ENCODE assay signal across 27 cellular contexts in the genomic region with DNA sequence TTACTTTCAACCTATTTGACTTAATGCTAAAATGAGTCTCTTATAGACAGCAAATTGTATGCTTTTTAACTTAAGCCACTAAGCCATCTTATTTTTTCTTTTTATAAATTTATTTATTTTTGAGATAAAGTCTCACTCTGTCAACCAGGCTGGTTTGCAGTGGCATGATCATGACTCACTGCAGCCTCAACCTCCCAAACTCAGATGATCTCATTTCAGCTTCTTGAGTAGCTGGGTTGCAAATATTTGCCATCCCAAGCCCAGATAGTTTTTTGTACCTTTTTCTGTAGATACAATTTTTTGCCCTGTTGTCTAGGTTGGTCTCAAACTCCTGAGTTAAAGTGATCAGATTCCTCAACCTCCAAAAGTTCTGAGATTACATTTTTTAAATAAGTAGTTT. TPM values are rescaled to one million over a fixed set of nuclear protein-coding genes. Genes with fewer than 3 reads are reported as not detected.
A peak's percentile ranks its signal among the peaks of the same experiment; 100 is the strongest.
DNase-seq lines count a peak whose midpoint lies in the region; ATAC-seq, FAIRE-seq and TF ChIP-seq lines count a peak whose summit lies in the region.
"Had no signal": no experiment of that assay in that cellular context is flagged by ENCODE, and none has a peak within 500 bp of the region (broad histone marks: within the 10 kb centered on the region; RNA-seq: fewer than 3 reads in every experiment).

No MANE protein-coding gene starts in this region.

- H3K27me3 Mint-ChIP-seq in progenitor cell of endocrine pancreas: no peaks in the 10 kb centered on the region
- H3K27me3 Mint-ChIP-seq: activated naive CD8-positive, alpha-beta T cell; activated T-helper 17 cell treated with anti-CD3 and anti-CD28 coated beads, Interleukin-2, amount 50 U/mL, for 72 hours; B cell; memory B cell; naive B cell; stimulated activated memory B cell treated with anti-CD40 and anti-IgM and Interleukin-4, amounts not matched to agents 10 μg/mL and 1 μg/mL and 100 μg/mL, for 72 hours had no signal

- no peaks in the 10 kb centered on the region for H3K4me1 ChIP-seq in keratinocyte (ENCODE audit: control insufficient read depth, extremely low read depth, insufficient read depth, low read length)
- H3K4me1 ChIP-seq: A549, spleen had no signal

- H3K4me2 ChIP-seq in keratinocyte (ENCODE audit: control insufficient read depth, extremely low read depth, insufficient read depth, low read depth, low read length): no peak overlapping the region
- H3K4me2 ChIP-seq: A549 had no signal

- no peak overlapping the region for H2AFZ ChIP-seq in keratinocyte (ENCODE audit: control insufficient read depth, low read length)

- no peaks in the 10 kb centered on the region for H3K27me3 ChIP-seq in keratinocyte (ENCODE audit: control insufficient read depth, extremely low read depth, insufficient read depth, low read length)
- H3K27me3 ChIP-seq: spleen had no signal

- peak; percentile 43 for FAIRE-seq in keratinocyte (lab: Jason Lieb, UNC)
- FAIRE-seq: A549 had no signal

- dilution Hi-C loops in keratinocyte (cut with MboI; ENCODE audit: extremely low pct_ligation_motif_present, low sequenced_read_pairs): no loop called here

- DNase-seq in A172 (ENCODE audit: low spot score) (peak; percentile 34), NCI-H226 (peak; percentile 27), choroid plexus epithelial cell (ENCODE audit: low read depth) (peak; percentile 53), keratinocyte (ENCODE audit: low read depth, low spot score) (no peak), GDM1 (lab: John Stamatoyannopoulos, UW) (no peak), progenitor cell of endocrine pancreas (ENCODE audit: low spot score, unreplicated experiment) (no peak), left colon (no peak)
- no peak for DNase-seq in activated CD8-positive, alpha-beta memory T cell treated with anti-CD3 and anti-CD28 coated beads, Interleukin-2, amount 50 U/mL, for 48 hours
- DNase-seq: activated CD4-positive, alpha-beta T cell treated with anti-CD3 and anti-CD28 coated beads, Interleukin-2, amount 50 U/mL, for 4 hours; activated CD8-positive, alpha-beta memory T cell treated with anti-CD3 and anti-CD28 coated beads, Interleukin-2, amount 50 U/mL, for 4 hours; effector CD4-positive, alpha-beta T cell; erythroblast; H9; naive B cell; NCI-H187; NCI-H69; occipital lobe; retina; spleen; stimulated activated CD4-positive, alpha-beta T cell treated with anti-CD3 and anti-CD28 coated beads, Interleukin-4, amount 100 ng/mL, for 1 hour; T-helper 9 cell had no signal

- H3K4me1 Mint-ChIP-seq in progenitor cell of endocrine pancreas (ENCODE audit: low read depth): peaks cover 12% of the 10 kb centered on the region
- H3K4me1 Mint-ChIP-seq: B cell; H9; memory B cell; stimulated activated memory B cell treated with anti-CD40 and anti-IgM and Interleukin-4, amounts not matched to agents 10 μg/mL and 1 μg/mL and 100 μg/mL, for 72 hours had no signal

- no peak overlapping the region for H3K9ac ChIP-seq in keratinocyte (ENCODE audit: control insufficient read depth, extremely low read depth, insufficient read depth, low read length)

- no peaks in the 10 kb centered on the region for H3K9me3 ChIP-seq in keratinocyte (ENCODE audit: control insufficient read depth, low read depth, low read length)

- H3K4me3 ChIP-seq in choroid plexus epithelial cell (ENCODE audit: low read depth, low read length) (no peak overlapping the region), keratinocyte (ENCODE audit: control insufficient read depth in 2 of 3, extremely low read depth in 1 of 3, insufficient read depth in 2 of 3, low read depth in 1 of 3, low read length in 3 of 3) (no peak overlapping the region)
- H3K4me3 ChIP-seq: A549, spleen had no signal

- H3K4me3 Mint-ChIP-seq in progenitor cell of endocrine pancreas (ENCODE audit: low read depth): no peak overlapping the region
- H3K4me3 Mint-ChIP-seq: activated naive CD8-positive, alpha-beta T cell; activated T-helper 17 cell treated with anti-CD3 and anti-CD28 coated beads, Interleukin-2, amount 50 U/mL, for 72 hours; B cell; H9; memory B cell; naive B cell; stimulated activated memory B cell treated with anti-CD40 and anti-IgM and Interleukin-4, amounts not matched to agents 10 μg/mL and 1 μg/mL and 100 μg/mL, for 72 hours had no signal

- peaks cover 43% of the 10 kb centered on the region for H3K36me3 Mint-ChIP-seq in progenitor cell of endocrine pancreas (ENCODE audit: insufficient read depth)

- H3K27ac Mint-ChIP-seq in progenitor cell of endocrine pancreas: no peak overlapping the region
- H3K27ac Mint-ChIP-seq: activated naive CD8-positive, alpha-beta T cell; activated T-helper 17 cell treated with anti-CD3 and anti-CD28 coated beads, Interleukin-2, amount 50 U/mL, for 72 hours; B cell; H9; memory B cell; naive B cell; stimulated activated memory B cell treated with anti-CD40 and anti-IgM and Interleukin-4, amounts not matched to agents 10 μg/mL and 1 μg/mL and 100 μg/mL, for 72 hours had no signal

- TF ChIP-seq CTCF in choroid plexus epithelial cell (conservative IDR thresholded peaks at IDR 0.05; ENCODE audit: low read depth, low read length): no peak
- TF ChIP-seq CTCF in keratinocyte (optimal IDR thresholded peaks at IDR 0.05 in 1 of 3, IDR thresholded peaks at IDR 0.05 in 1 of 3, conservative IDR thresholded peaks at IDR 0.05 in 1 of 3; ENCODE audit: extremely low read depth in 1 of 3, insufficient read depth in 2 of 3, low read length in 3 of 3): no peak
- no peak for TF ChIP-seq CTCF in progenitor cell of endocrine pancreas (IDR thresholded peaks at IDR 0.05; ENCODE audit: unreplicated experiment)

- H3K36me3 ChIP-seq in keratinocyte (ENCODE audit: control insufficient read depth in 2 of 2, extremely low read depth in 1 of 2, insufficient read depth in 2 of 2, low read length in 2 of 2): peaks cover 0 to 2% of the 10 kb centered on the region in 2 experiments

- ATAC-seq in left colon: no peak
- ATAC-seq: A549; activated T-helper 17 cell treated with anti-CD3 and anti-CD28 coated beads, Interleukin-2, amount 50 U/mL, for 72 hours; stimulated activated memory B cell treated with anti-CD40 and anti-IgM and Interleukin-4, amounts not matched to agents 10 μg/mL and 1 μg/mL and 100 μg/mL, for 72 hours had no signal

- peaks cover 10% of the 10 kb centered on the region for H3K9me3 Mint-ChIP-seq in progenitor cell of endocrine pancreas (ENCODE audit: low read depth)

- H3K27ac ChIP-seq in keratinocyte (ENCODE audit: control insufficient read depth, insufficient read depth, low read length): no peak overlapping the region
- H3K27ac ChIP-seq: A549, spleen had no signal

- intact Hi-C loops in left colon (cut with DNase I, micrococcal nuclease): no loop called here

- no peaks in the 10 kb centered on the region for H3K79me2 ChIP-seq in keratinocyte (ENCODE audit: control insufficient read depth, insufficient read depth, low read length)

- H3K9me1 ChIP-seq in keratinocyte (ENCODE audit: control insufficient read depth, extremely low read depth, insufficient read depth, low read length): no peaks in the 10 kb centered on the region

- H4K20me1 ChIP-seq in keratinocyte (ENCODE audit: control insufficient read depth, extremely low read depth, insufficient read depth, low read length): no peaks in the 10 kb centered on the region

RNA-seq across cellular contexts. Expression of a gene that starts 27.1 kb away (rescaled TPM):
- total RNA-seq in A172 (2014; rRNA removed; shearing (Covaris generic)): 23.0 and 34.9 TPM in 2 replicates
- polyA plus RNA-seq in keratinocyte: 4.9 to 8.8 TPM (median 5.3 TPM) in 3 replicates
- 4.2 TPM for polyA plus RNA-seq in keratinocyte (2011; ENCODE audit: low read depth)
- polyA plus RNA-seq in keratinocyte (2011; cell fraction: cytosol; rRNA removed): 2.3 and 4.0 TPM in 2 replicates
- 13.4 and 15.3 TPM in 2 replicates for polyA plus RNA-seq in keratinocyte (2011; cell fraction: nucleus; rRNA removed)
- 3.1 and 4.6 TPM in 2 replicates for polyA plus RNA-seq in keratinocyte (2012; ENCODE audit: low replicate concordance)
- 2.5 to 10.7 TPM (median 5.3 TPM) in 3 replicates for polyA minus RNA-seq in keratinocyte
- 11.7 TPM for polyA minus RNA-seq in keratinocyte (2011; cell fraction: cytosol; rRNA and poly(A)+ RNA removed)
- polyA minus RNA-seq in keratinocyte (2011; cell fraction: nucleus; rRNA and poly(A)+ RNA removed): 9.2 and 18.0 TPM in 2 replicates
- total RNA-seq in progenitor cell of endocrine pancreas (51.5 and 55.5 TPM in 2 replicates), left colon (1 to 10 TPM; 7.3 to 9.2 TPM)

RNA-seq across cellular contexts. Expression of a gene that starts 32.7 kb away (rescaled TPM):
- 10.4 and 10.7 TPM in 2 replicates for total RNA-seq in A172 (2014; rRNA removed; shearing (Covaris generic))
- polyA plus RNA-seq in keratinocyte: 7.9 to 16.6 TPM (median 15.7 TPM) in 3 replicates
- 13.1 TPM for polyA plus RNA-seq in keratinocyte (2011; ENCODE audit: low read depth)
- polyA plus RNA-seq in keratinocyte (2011; cell fraction: cytosol; rRNA removed): 3.1 and 8.0 TPM in 2 replicates
- 31.2 and 36.9 TPM in 2 replicates for polyA plus RNA-seq in keratinocyte (2011; cell fraction: nucleus; rRNA removed)
- polyA plus RNA-seq in keratinocyte (2012; ENCODE audit: low replicate concordance): 7.6 and 28.3 TPM in 2 replicates
- 16.3 to 19.5 TPM (median 18.2 TPM) in 3 replicates for polyA minus RNA-seq in keratinocyte
- 6.7 TPM for polyA minus RNA-seq in keratinocyte (2011; cell fraction: cytosol; rRNA and poly(A)+ RNA removed)
- 33.0 and 48.2 TPM in 2 replicates for polyA minus RNA-seq in keratinocyte (2011; cell fraction: nucleus; rRNA and poly(A)+ RNA removed)
- total RNA-seq in progenitor cell of endocrine pancreas (55.4 and 60.0 TPM in 2 replicates), left colon (1 to 10 TPM; 7.6 to 9.1 TPM)

Comparison
In these comparisons a context has a peak if more than half of its experiments do, and no peak if none do; other contexts are left out.
1. DNase-seq: peak in A172 (single experiment), NCI-H226 (single experiment) and choroid plexus epithelial cell (single experiment); none in keratinocyte (single experiment), GDM1 (single experiment), activated CD8-positive, alpha-beta memory T cell treated with anti-CD3 and anti-CD28 coated beads, Interleukin-2, amount 50 U/mL, for 48 hours (single experiment), progenitor cell of endocrine pancreas (single experiment) and left colon (0 of 2).